Comparison of ENCODE assay signal across 8 cellular contexts in genomic region chr17:39979865-39980401, GRCh38. TPM values are rescaled to one million over a fixed set of nuclear protein-coding genes. Genes with fewer than 3 reads are reported as not detected.
A peak's percentile ranks its signal among the peaks of the same experiment; 100 is the strongest.
DNase-seq lines count a peak whose midpoint lies in the region; FAIRE-seq and TF ChIP-seq lines count a peak whose summit lies in the region.

No MANE protein-coding gene starts in this region.

- H3K4me3 Mint-ChIP-seq in Caco-2 (ENCODE audit: unreplicated experiment): peak overlapping the region; percentile 98

- H3K36me3 Mint-ChIP-seq in Caco-2 (ENCODE audit: insufficient read depth, unreplicated experiment): peaks cover 35% of the 10 kb centered on the region

- H3K23ac ChIP-seq in mesendoderm (ENCODE audit: low read length): no peak overlapping the region

- H3K9ac ChIP-seq in duodenal mucosa (ENCODE audit: low read depth in 1 of 2, low read length in 2 of 2): peak overlapping the region; percentile 80 to 85
- peak overlapping the region; percentile 68 for H3K9ac ChIP-seq in mesendoderm (ENCODE audit: low read length)

- H3K9me3 ChIP-seq in Caco-2 (no peaks in the 10 kb centered on the region), duodenal mucosa (ENCODE audit: control insufficient read depth in 1 of 2, low read length in 2 of 2) (no peaks in the 10 kb centered on the region)

- H3K27me3 Mint-ChIP-seq in Caco-2 (ENCODE audit: insufficient read depth, unreplicated experiment): no peaks in the 10 kb centered on the region

- H2BK15ac ChIP-seq in mesendoderm (replicated peaks; ENCODE audit: low read depth): no peak overlapping the region

- H2AK5ac ChIP-seq in mesendoderm (ENCODE audit: low read length): no peak overlapping the region

- H3K4me1 Mint-ChIP-seq in Caco-2 (ENCODE audit: low read depth, unreplicated experiment): peaks cover 19% of the 10 kb centered on the region

- peak overlapping the region; percentile 97 for H3K27ac Mint-ChIP-seq in Caco-2 (ENCODE audit: unreplicated experiment)

- DNase-seq in Caco-2 (peak in 1 of 2 experiments; percentile 53), GM19238 (ENCODE audit: insufficient read length, low spot score) (peak; percentile 23), HT1080 (ENCODE audit: low read depth) (peak; percentile 40), RWPE1 (ENCODE audit: low spot score) (peak; percentile 14), mesendoderm (peak; percentile 66), urothelium cell line (ENCODE audit: low spot score) (peak; percentile 32), pons (ENCODE audit: low spot score) (no peak)

- H3K4me2 ChIP-seq in mesendoderm (ENCODE audit: low read length): peak overlapping the region; percentile 37

- peaks cover 2% of the 10 kb centered on the region for H3K36me3 ChIP-seq in Caco-2 (ENCODE audit: control insufficient read depth, insufficient read depth, low read length)
- peaks cover 0 to 12% of the 10 kb centered on the region in 2 donors for H3K36me3 ChIP-seq in duodenal mucosa (ENCODE audit: control insufficient read depth in 1 of 2, insufficient read depth in 2 of 2, low read length in 2 of 2)
- peaks cover 2% of the 10 kb centered on the region for H3K36me3 ChIP-seq in mesendoderm (ENCODE audit: control insufficient read depth, insufficient read depth, low read length)

- peak overlapping the region; percentile 91 for H3K56ac ChIP-seq in mesendoderm (ENCODE audit: low read length)

- H3K9me3 Mint-ChIP-seq in Caco-2 (ENCODE audit: unreplicated experiment): no peaks in the 10 kb centered on the region

- peak; percentile 34 to 57 for TF ChIP-seq CTCF in Caco-2 (IDR thresholded peaks at IDR 0.05; ENCODE audit: insufficient read depth in 1 of 2, low read depth in 1 of 2, low read length in 1 of 2, severe bottlenecking in 1 of 2, unreplicated experiment in 1 of 2)
- TF ChIP-seq CTCF in RWPE1 (conservative IDR thresholded peaks at IDR 0.05; ENCODE audit: low read depth): no peak

- H3K18ac ChIP-seq in mesendoderm (ENCODE audit: low read length): peak overlapping the region; percentile 76

- FAIRE-seq in urothelium cell line (lab: Jason Lieb, UNC): no peak

- H3K4me1 ChIP-seq in Caco-2 (peaks cover 6% of the 10 kb centered on the region; the same call in 1 of the 2 replicates), duodenal mucosa (ENCODE audit: control insufficient read depth in 1 of 2, insufficient read depth in 2 of 2, low read length in 2 of 2) (peaks cover 16 to 25% of the 10 kb centered on the region in 2 donors), mesendoderm (ENCODE audit: control insufficient read depth, low read depth, low read length) (peaks cover 5% of the 10 kb centered on the region)

- H2BK120ac ChIP-seq in mesendoderm (ENCODE audit: low read depth, low read length): no peak overlapping the region

- no CpG with 5 or more reads among the region's 12 CpGs for WGBS in mesendoderm (ENCODE audit: extremely low coverage, insufficient coverage, low lambda C conversion rate)

- TSS peak; percentile 62 for BruUV-seq in Caco-2 (replicated peaks; lab: Mats Ljungman, UMichigan)

- peaks cover 15% of the 10 kb centered on the region for H3K79me2 ChIP-seq in mesendoderm (ENCODE audit: control insufficient read depth, insufficient read depth, low read length)

- intact Hi-C loops in Caco-2 (cut with micrococcal nuclease; ENCODE audit: unreplicated experiment): loop anchor here (1.0 kb wide), 2 partner anchors 21 to 63 kb away; no protein-coding TSS in a partner anchor

- peaks cover 5% of the 10 kb centered on the region for H3K79me1 ChIP-seq in mesendoderm (ENCODE audit: low read length)

- H4K5ac ChIP-seq in mesendoderm (ENCODE audit: low read length): no peak overlapping the region

- POLR2A ChIA-PET in Caco-2 (lab: Charles Lee) (interaction anchor here (0.5 to 1.6 kb wide), 12 partner anchors 21 to 238 kb away, joined by 3 to 14 read pairs (median 4); partner anchors contain the start of genes CASC3, LRRC3C, MED24 and ORMDL3), RWPE1 (lab: Yijun Ruan, JAX; ENCODE audit: low non-redundant PET) (interaction anchor here (0.6 to 0.9 kb wide), 2 partner anchors 23 to 157 kb away, joined by 3 to 10 read pairs; no protein-coding TSS in a partner anchor)

- CTCF ChIA-PET in Caco-2 (lab: Charles Lee) (interaction anchor here (0.6 to 2.0 kb wide), 15 partner anchors 21 to 361 kb away, joined by 3 to 39 read pairs (median 5); partner anchors contain the start of genes CSF3, IKZF3, LRRC3C and ORMDL3), RWPE1 (lab: Yijun Ruan, JAX) (interaction anchor here (0.5 to 3.7 kb wide), 9 partner anchors 9 to 430 kb away, joined by 3 to 25 read pairs (median 5); partner anchors contain the start of gene GSDMA)

- no peak overlapping the region for H2BK5ac ChIP-seq in mesendoderm (ENCODE audit: low read length)

- peak overlapping the region; percentile 30 for H4K8ac ChIP-seq in mesendoderm (ENCODE audit: low read depth, low read length)

- H3K4me3 ChIP-seq in Caco-2 (ENCODE audit: low read depth, low read length) (peak overlapping the region; percentile 53), duodenal mucosa (ENCODE audit: low read depth in 1 of 2, low read length in 2 of 2) (peak overlapping the region; percentile 92 to 98), mesendoderm (ENCODE audit: low read length) (peak overlapping the region; percentile 31)

- H3K27ac ChIP-seq in RWPE1 (peak overlapping the region; percentile 88), duodenal mucosa (ENCODE audit: low read depth, low read length) (peak overlapping the region; percentile 69), mesendoderm (ENCODE audit: low read depth, low read length) (no peak overlapping the region)

- H3K27me3 ChIP-seq in Caco-2 (replicated peaks; ENCODE audit: control insufficient read depth, insufficient read depth, low read length): no peaks in the 10 kb centered on the region
- no peaks in the 10 kb centered on the region for H3K27me3 ChIP-seq in duodenal mucosa (ENCODE audit: control insufficient read depth in 1 of 2, insufficient read depth in 2 of 2, low read length in 2 of 2)
- H3K27me3 ChIP-seq in mesendoderm (ENCODE audit: insufficient read depth, low read length, poor library complexity): no peaks in the 10 kb centered on the region

- H3K4ac ChIP-seq in mesendoderm (ENCODE audit: low read depth, low read length): no peak overlapping the region

RNA-seq across cellular contexts. Expression of gene PSMD3, which starts 0.7 kb away (rescaled TPM):
- total RNA-seq in Caco-2 (2022): 179 and 195 TPM in 2 replicates
- total RNA-seq in HT1080 (2014; rRNA removed; shearing (Covaris generic)): 229 and 243 TPM in 2 replicates
- polyA plus RNA-seq in HT1080 (2015; cell fraction: cytosol; rRNA removed): 134 and 150 TPM in 2 replicates
- 173 and 191 TPM in 2 replicates for polyA plus RNA-seq in HT1080 (2015; cell fraction: nucleus; rRNA removed)
- 159 TPM for polyA plus RNA-seq in mesendoderm (2013, experiment 1 of 2)
- polyA plus RNA-seq in mesendoderm (2013, experiment 2 of 2): 159 TPM

RNA-seq across cellular contexts. Expression of gene GSDMA, which starts 17.1 kb away (rescaled TPM):
- not detected in 2 replicates for total RNA-seq in Caco-2 (2022)
- total RNA-seq in HT1080 (2014; rRNA removed; shearing (Covaris generic)): not detected in 2 replicates
- polyA plus RNA-seq in HT1080 (2015; cell fraction: cytosol; rRNA removed): 0.05 TPM in 1 of 2 replicates, not detected in the other
- not detected in 2 replicates for polyA plus RNA-seq in HT1080 (2015; cell fraction: nucleus; rRNA removed)
- not detected for polyA plus RNA-seq in mesendoderm (2013, experiment 1 of 2)
- not detected for polyA plus RNA-seq in mesendoderm (2013, experiment 2 of 2)

RNA-seq across cellular contexts. Expression of gene CSF3, which starts 35.3 kb away (rescaled TPM):
- not detected in 2 replicates for total RNA-seq in Caco-2 (2022)
- not detected in 2 replicates for total RNA-seq in HT1080 (2014; rRNA removed; shearing (Covaris generic))
- not detected in 2 replicates for polyA plus RNA-seq in HT1080 (2015; cell fraction: cytosol; rRNA removed)
- 0.12 TPM in 1 of 2 replicates, not detected in the other for polyA plus RNA-seq in HT1080 (2015; cell fraction: nucleus; rRNA removed)
- 0.04 TPM for polyA plus RNA-seq in mesendoderm (2013, experiment 1 of 2)
- polyA plus RNA-seq in mesendoderm (2013, experiment 2 of 2): 0.04 TPM

RNA-seq across cellular contexts. Expression of gene LRRC3C, which starts 52.4 kb away (rescaled TPM):
- not detected in 2 replicates for total RNA-seq in Caco-2 (2022)
- total RNA-seq in HT1080 (2014; rRNA removed; shearing (Covaris generic)): not detected in 2 replicates
- polyA plus RNA-seq in HT1080 (2015; cell fraction: cytosol; rRNA removed): not detected in 2 replicates
- polyA plus RNA-seq in HT1080 (2015; cell fraction: nucleus; rRNA removed): not detected in 2 replicates
- not detected for polyA plus RNA-seq in mesendoderm (2013, experiment 1 of 2)
- polyA plus RNA-seq in mesendoderm (2013, experiment 2 of 2): not detected

RNA-seq across cellular contexts. Expression of gene ORMDL3, which starts 52.5 kb away (rescaled TPM):
- total RNA-seq in Caco-2 (2022): 70.6 and 75.2 TPM in 2 replicates
- 19.6 and 20.9 TPM in 2 replicates for total RNA-seq in HT1080 (2014; rRNA removed; shearing (Covaris generic))
- polyA plus RNA-seq in HT1080 (2015; cell fraction: cytosol; rRNA removed): 21.6 and 21.7 TPM in 2 replicates
- 10.6 and 16.3 TPM in 2 replicates for polyA plus RNA-seq in HT1080 (2015; cell fraction: nucleus; rRNA removed)
- polyA plus RNA-seq in mesendoderm (2013, experiment 1 of 2): 111 TPM
- 101 TPM for polyA plus RNA-seq in mesendoderm (2013, experiment 2 of 2)

Comparison
In these comparisons a context has a peak if more than half of its experiments do, and no peak if none do; other contexts are left out.
1. H3K4me3 ChIP-seq: peak in every context shown above with its lines; median percentile 95 in duodenal mucosa; 53 in Caco-2; 31 in mesendoderm.